Comparison of ENCODE assay signal across 8 cellular contexts in the genomic region with DNA sequence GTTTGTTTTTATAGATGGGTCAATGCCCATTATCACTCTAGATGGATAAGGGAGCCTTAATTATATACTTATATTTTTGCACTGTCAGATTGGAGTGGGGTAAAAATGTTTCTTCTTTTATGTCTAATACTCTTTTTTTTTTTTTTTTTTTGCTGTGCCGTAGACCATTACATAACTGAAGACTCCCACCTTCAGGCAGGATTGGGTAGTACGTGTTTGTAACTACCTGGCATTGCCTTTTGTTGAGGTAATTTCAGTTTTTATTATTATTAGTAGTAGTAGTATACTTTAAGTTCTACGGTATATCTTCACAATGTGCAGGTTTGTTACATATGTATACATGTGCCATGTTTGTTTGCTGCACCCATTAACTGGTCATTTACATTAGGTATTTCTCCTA.
DNase-seq lines count a peak whose midpoint lies in the region; ATAC-seq and TF ChIP-seq lines count a peak whose summit lies in the region.
"Not testable (repeated sequence)": the region's sequence is repeated elsewhere in the genome, so short reads cannot be mapped to it uniquely, and the experiment has no call there.

No MANE protein-coding gene starts in this region.

- H2BK120ac ChIP-seq in mesenchymal stem cell (ENCODE audit: low read depth, low read length), result not testable (repeated sequence)

- intact Hi-C loops in HCT116 (cut with micrococcal nuclease), result loop anchor here (5.0 kb wide), 1 partner anchor 480 kb away; no protein-coding TSS in a partner anchor

- not testable (repeated sequence) for H3K4ac ChIP-seq in mesenchymal stem cell (ENCODE audit: low read depth in 1 of 2, low read length in 2 of 2)

- not testable (repeated sequence) for H3K9ac ChIP-seq in HCT116 (ENCODE audit: low read length); endodermal cell (ENCODE audit: extremely low read depth, low read length, poor library complexity, severe bottlenecking); mesenchymal stem cell (ENCODE audit: low read length)

- not testable (repeated sequence) for H3K27ac ChIP-seq in CD8-positive, alpha-beta memory T cell (ENCODE audit: low read depth, low read length); HCT116 (ENCODE audit: low read depth, low read length); endodermal cell (ENCODE audit: low read depth, low read length); mesenchymal stem cell (ENCODE audit: low read length, poor library complexity, severe bottlenecking)
- peak overlapping the region; percentile 40 for H3K27ac ChIP-seq in VCaP

- WGBS in endodermal cell (ENCODE audit: insufficient coverage in 1 of 2, insufficient read length in 1 of 2), 2 experiments, result 89% methylated on average over 2 of the region's 3 CpGs; no CpG with 5 or more reads in 1 of the 2 experiments
- WGBS in mesenchymal stem cell, result no CpG with 5 or more reads among the region's 3 CpGs

- not testable (repeated sequence) for H3K9me3 ChIP-seq in CD8-positive, alpha-beta memory T cell (ENCODE audit: low read length); HCT116 (ENCODE audit: control insufficient read depth in 1 of 2, insufficient read depth in 1 of 2, low read depth in 1 of 2, low read length in 2 of 2); endodermal cell (ENCODE audit: control insufficient read depth, low read length); mesenchymal stem cell (ENCODE audit: control insufficient read depth, low read length)

- H4K91ac ChIP-seq in mesenchymal stem cell (ENCODE audit: low read length), result not testable (repeated sequence)

- H3K4me1 ChIP-seq in CD8-positive, alpha-beta memory T cell (ENCODE audit: insufficient read depth, low read length); HCT116 (ENCODE audit: control insufficient read depth in 1 of 2, insufficient read depth in 2 of 2, low read length in 2 of 2); endodermal cell (ENCODE audit: control insufficient read depth, insufficient read depth, low read length); mesenchymal stem cell (ENCODE audit: control insufficient read depth, insufficient read depth, low read depth, low read length): not testable (repeated sequence)

- TF ChIP-seq RAD21 in HCT116 (IDR thresholded peaks at IDR 0.05; ENCODE audit: low read depth), result peak; percentile 22; the same call in 1 of the 2 replicates

- DNase-seq in CD8-positive, alpha-beta memory T cell, result peak in 2 of 5 donors; percentile 13 to 52
- peak; percentile 1 for DNase-seq in HCT116 (ENCODE audit: low read depth, low spot score)
- DNase-seq in NCI-H146 (lab: John Stamatoyannopoulos, UW), result peak; percentile 3
- DNase-seq in activated naive CD4-positive, alpha-beta T cell treated with anti-CD3 and anti-CD28 coated beads, Interleukin-2, amount 50 U/mL, for 16 hours, result peak; percentile 29
- DNase-seq in endodermal cell, result peak; percentile 54
- peak; percentile 31 for DNase-seq in mesenchymal stem cell

- POLR2A ChIA-PET in CD8-positive, alpha-beta memory T cell (lab: Charles Lee); HCT116 (lab: Charles Lee): not testable (repeated sequence)

- not testable (repeated sequence) for H4K20me1 ChIP-seq in HCT116 (ENCODE audit: insufficient read depth)

- H3K79me1 ChIP-seq in mesenchymal stem cell (replicated peaks; ENCODE audit: low read length, poor library complexity, severe bottlenecking), result not testable (repeated sequence)

- not testable (repeated sequence) for H3K27me3 Mint-ChIP-seq in CD8-positive, alpha-beta memory T cell; endodermal cell (ENCODE audit: insufficient read depth); stimulated activated memory B cell treated with anti-CD40 and anti-IgM and Interleukin-4, amounts not matched to agents 10 μg/mL and 1 μg/mL and 100 μg/mL, for 72 hours

- H3K23ac ChIP-seq in mesenchymal stem cell (ENCODE audit: low read length in 2 of 2), result not testable (repeated sequence)

- not testable (repeated sequence) for H4K8ac ChIP-seq in mesenchymal stem cell (ENCODE audit: low read length)

- H2BK12ac ChIP-seq in mesenchymal stem cell (ENCODE audit: low read length in 2 of 2), result not testable (repeated sequence)

- not testable (repeated sequence) for H3K4me2 ChIP-seq in HCT116 (ENCODE audit: low read length); mesenchymal stem cell (ENCODE audit: low read length, poor library complexity, severe bottlenecking)

- not testable (repeated sequence) for H3K27me3 ChIP-seq in CD8-positive, alpha-beta memory T cell (ENCODE audit: insufficient read depth, low read length, poor library complexity, severe bottlenecking); HCT116 (ENCODE audit: insufficient read depth, low read length); endodermal cell (ENCODE audit: control insufficient read depth, insufficient read depth, low read length, poor library complexity, severe bottlenecking); mesenchymal stem cell (ENCODE audit: control insufficient read depth in 1 of 2, insufficient read depth in 1 of 2, low read length in 2 of 2)

- not testable (repeated sequence) for H3K79me2 ChIP-seq in HCT116 (ENCODE audit: insufficient read depth, low read length)

- not testable (repeated sequence) for H2BK5ac ChIP-seq in mesenchymal stem cell (ENCODE audit: low read depth, low read length, poor library complexity, severe bottlenecking)

- not testable (repeated sequence) for TF ChIP-seq POLR2A in HCT116 (IDR thresholded peaks at IDR 0.05; ENCODE audit: borderline replicate concordance, extremely low read depth, insufficient read depth, insufficient read length)

- not testable (repeated sequence) for H3K4me1 Mint-ChIP-seq in CD8-positive, alpha-beta memory T cell; endodermal cell; stimulated activated memory B cell treated with anti-CD40 and anti-IgM and Interleukin-4, amounts not matched to agents 10 μg/mL and 1 μg/mL and 100 μg/mL, for 72 hours

- H2BK15ac ChIP-seq in mesenchymal stem cell (ENCODE audit: low read depth, poor library complexity, severe bottlenecking), result not testable (repeated sequence)

- peaks cover 12 to 53% (median 14%) of the 10 kb centered on the region in 3 donors for H3K36me3 Mint-ChIP-seq in CD8-positive, alpha-beta memory T cell
- H3K36me3 Mint-ChIP-seq in endodermal cell (ENCODE audit: low read depth), result peaks cover 16% of the 10 kb centered on the region
- peaks cover 18% of the 10 kb centered on the region for H3K36me3 Mint-ChIP-seq in stimulated activated memory B cell treated with anti-CD40 and anti-IgM and Interleukin-4, amounts not matched to agents 10 μg/mL and 1 μg/mL and 100 μg/mL, for 72 hours

- not testable (repeated sequence) for H3K9me3 Mint-ChIP-seq in CD8-positive, alpha-beta memory T cell; endodermal cell; stimulated activated memory B cell treated with anti-CD40 and anti-IgM and Interleukin-4, amounts not matched to agents 10 μg/mL and 1 μg/mL and 100 μg/mL, for 72 hours

- not testable (repeated sequence) for H3K18ac ChIP-seq in mesenchymal stem cell (ENCODE audit: low read depth in 1 of 2, low read length in 2 of 2)

- CTCF ChIA-PET in CD8-positive, alpha-beta memory T cell (lab: Charles Lee); HCT116 (lab: Charles Lee): not testable (repeated sequence)

- not testable (repeated sequence) for H3K36me3 ChIP-seq in CD8-positive, alpha-beta memory T cell (ENCODE audit: insufficient read depth, low read length); HCT116 (ENCODE audit: control insufficient read depth in 1 of 2, insufficient read depth in 2 of 2, low read length in 2 of 2); endodermal cell (ENCODE audit: control insufficient read depth, insufficient read depth, low read length)
- peaks cover 0 to 26% of the 10 kb centered on the region in 2 experiments for H3K36me3 ChIP-seq in mesenchymal stem cell (ENCODE audit: control insufficient read depth in 1 of 2, insufficient read depth in 2 of 2, low read depth in 1 of 2, low read length in 2 of 2)

- RAD21 ChIA-PET in HCT116 (lab: Charles Lee; ENCODE audit: low non-redundant PET in 1 of 2, low total read pairs in 2 of 2, uncharacterized antibody in 2 of 2, unreplicated experiment in 2 of 2), result not testable (repeated sequence)

- BruUV-seq in HCT116 (replicated peaks; lab: Mats Ljungman, UMichigan), result not testable (repeated sequence)

- H3K4me3 Mint-ChIP-seq in CD8-positive, alpha-beta memory T cell; endodermal cell; stimulated activated memory B cell treated with anti-CD40 and anti-IgM and Interleukin-4, amounts not matched to agents 10 μg/mL and 1 μg/mL and 100 μg/mL, for 72 hours: not testable (repeated sequence)

- H2AFZ ChIP-seq in HCT116 (ENCODE audit: low read depth, low read length, poor library complexity, severe bottlenecking); mesenchymal stem cell (ENCODE audit: low read depth, low read length): not testable (repeated sequence)

- peak; percentile 46; the same call in 1 of the 2 replicates for ATAC-seq in HCT116
- not testable (repeated sequence) for ATAC-seq in stimulated activated memory B cell treated with anti-CD40 and anti-IgM and Interleukin-4, amounts not matched to agents 10 μg/mL and 1 μg/mL and 100 μg/mL, for 72 hours

- not testable (repeated sequence) for H3K9me2 ChIP-seq in HCT116 (ENCODE audit: insufficient read depth)

- not testable (repeated sequence) for H3K4me3 ChIP-seq in CD8-positive, alpha-beta memory T cell (ENCODE audit: low read length); HCT116 (replicated peaks in 1 of 2; ENCODE audit: low read depth in 1 of 2, low read length in 2 of 2); endodermal cell (ENCODE audit: low read length); mesenchymal stem cell (ENCODE audit: insufficient read depth in 1 of 2, low read depth in 1 of 2, low read length in 2 of 2)

- not testable (repeated sequence) for H2AK5ac ChIP-seq in mesenchymal stem cell (ENCODE audit: low read length, severe bottlenecking)

- TF ChIP-seq CTCF in HCT116 (IDR thresholded peaks at IDR 0.05 in 2 of 3, conservative IDR thresholded peaks at IDR 0.05 in 1 of 3; ENCODE audit: borderline replicate concordance in 1 of 3, insufficient read depth in 1 of 3, low read depth in 2 of 3, low read length in 2 of 3) (peak in 2 of 3 experiments; percentile 14 to 18; a peak in 1 of 6 replicates), endodermal cell (conservative IDR thresholded peaks at IDR 0.05) (peak; percentile 50)
- TF ChIP-seq CTCF in VCaP (conservative IDR thresholded peaks at IDR 0.05), result not testable (repeated sequence)

- H3K27ac Mint-ChIP-seq in CD8-positive, alpha-beta memory T cell, result peak overlapping the region in 6 of 8 donors; percentile 25 to 82 (median 63)
- not testable (repeated sequence) for H3K27ac Mint-ChIP-seq in endodermal cell
- H3K27ac Mint-ChIP-seq in stimulated activated memory B cell treated with anti-CD40 and anti-IgM and Interleukin-4, amounts not matched to agents 10 μg/mL and 1 μg/mL and 100 μg/mL, for 72 hours, result peak overlapping the region; percentile 74

- not testable (repeated sequence) for H3K14ac ChIP-seq in mesenchymal stem cell (ENCODE audit: low read length in 2 of 2)
